Comparison of ENCODE assay signal across 36 cellular contexts in the genomic region with DNA sequence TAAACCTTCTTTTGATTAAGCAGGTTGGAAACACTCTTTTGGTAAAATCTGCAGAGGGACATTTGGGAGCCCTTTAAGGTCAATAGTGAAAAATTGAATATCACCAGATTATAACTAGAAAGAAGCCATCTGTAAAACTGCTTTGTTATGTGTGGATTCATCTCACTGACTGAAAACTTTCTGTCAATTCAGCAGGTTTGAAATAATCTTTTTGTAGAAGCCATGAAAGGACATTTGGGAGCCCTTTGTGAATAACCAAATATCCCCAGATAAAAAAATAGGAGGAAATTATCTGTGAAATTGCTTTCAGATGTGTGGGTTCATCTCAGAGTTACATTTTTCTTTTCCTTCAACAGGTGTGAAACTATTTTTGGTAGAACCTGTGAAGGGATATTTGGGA.
A peak's percentile ranks its signal among the peaks of the same experiment; 100 is the strongest.
DNase-seq lines count a peak whose midpoint lies in the region; ATAC-seq, FAIRE-seq and TF ChIP-seq lines count a peak whose summit lies in the region.
"Had no signal": no experiment of that assay in that cellular context is flagged by ENCODE, and none has a peak within 500 bp of the region (broad histone marks: within the 10 kb centered on the region; RNA-seq: fewer than 3 reads in every experiment).

No MANE protein-coding gene starts in this region.

- H3K23ac ChIP-seq in IMR-90 (ENCODE audit: low read depth, low read length) = no peak overlapping the region

- ATAC-seq in HepG2 = no peak
- no peak for ATAC-seq in right lobe of liver
- ATAC-seq in A549 = no peak
- ATAC-seq in IMR-90 (ENCODE audit: low read depth) = no peak
- no peak for ATAC-seq in stimulated activated naive B cell treated with anti-CD40 and anti-IgM and Interleukin-4, amounts not matched to agents 10 μg/mL and 1 μg/mL and 100 μg/mL, for 72 hours (replicated peaks)
- ATAC-seq: CD8-positive, alpha-beta T cell had no signal

- H4K20me1 ChIP-seq in HepG2 (ENCODE audit: insufficient read depth, low read length) = no peaks in the 10 kb centered on the region
- no peaks in the 10 kb centered on the region for H4K20me1 ChIP-seq in IMR-90 (ENCODE audit: insufficient read depth, low read length)
- H4K20me1 ChIP-seq: BLaER1; BLaER1 treated with 17β-estradiol and CSF1 and Interleukin-3, amounts not matched to agents 10 nM and 100 nM had no signal

- no peaks in the 10 kb centered on the region for H3K9me1 ChIP-seq in IMR-90 (ENCODE audit: insufficient read depth, low read length)

- no peak overlapping the region for H4K5ac ChIP-seq in IMR-90 (ENCODE audit: low read depth, low read length)

- H3K36me3 ChIP-seq in HepG2 (replicated peaks in 1 of 2; ENCODE audit: control insufficient read depth in 1 of 2, insufficient read depth in 2 of 2, low read length in 2 of 2) (no peaks in the 10 kb centered on the region), right lobe of liver (no peaks in the 10 kb centered on the region), IMR-90 (ENCODE audit: control insufficient read depth, insufficient read depth, low read length) (no peaks in the 10 kb centered on the region), endodermal cell (ENCODE audit: control insufficient read depth, insufficient read depth, low read length) (no peaks in the 10 kb centered on the region)
- H3K36me3 ChIP-seq: BE2C; BLaER1; BLaER1 treated with 17β-estradiol and CSF1 and Interleukin-3, amounts not matched to agents 10 nM and 100 nM had no signal

- CTCF ChIA-PET in HepG2 (lab: Yijun Ruan, JAX; ENCODE audit: low intra/inter-chr PET ratio, low total read pairs) = no interaction called here
- CTCF ChIA-PET in A549 (lab: Yijun Ruan, JAX) = interaction anchor here (0.5 kb wide), 1 partner anchor 803 kb away, joined by 3 read pairs; no protein-coding TSS in a partner anchor
- CTCF ChIA-PET in IMR-90 (lab: Yijun Ruan, JAX) = no interaction called here

- H2BK5ac ChIP-seq in IMR-90 (ENCODE audit: low read depth, low read length, poor library complexity, severe bottlenecking) = no peak overlapping the region

- no peaks in the 10 kb centered on the region for H3K4me1 ChIP-seq in HepG2 (ENCODE audit: insufficient read depth, low read length)
- no peaks in the 10 kb centered on the region for H3K4me1 ChIP-seq in right lobe of liver
- no peaks in the 10 kb centered on the region for H3K4me1 ChIP-seq in A549
- no peaks in the 10 kb centered on the region for H3K4me1 ChIP-seq in IMR-90 (ENCODE audit: control insufficient read depth, insufficient read depth, low read length)
- no peaks in the 10 kb centered on the region for H3K4me1 ChIP-seq in endodermal cell (ENCODE audit: control insufficient read depth, insufficient read depth, low read length)
- H3K4me1 ChIP-seq: BE2C; BLaER1; BLaER1 treated with 17β-estradiol and CSF1 and Interleukin-3, amounts not matched to agents 10 nM and 100 nM; Caco-2 had no signal

- no peak overlapping the region for H4K8ac ChIP-seq in IMR-90 (ENCODE audit: low read depth in 2 of 2, low read length in 2 of 2)

- H3K27me3 Mint-ChIP-seq in endodermal cell (ENCODE audit: insufficient read depth) = no peaks in the 10 kb centered on the region
- H3K27me3 Mint-ChIP-seq in stimulated activated naive B cell treated with anti-CD40 and anti-IgM and Interleukin-4, amounts not matched to agents 10 μg/mL and 1 μg/mL and 100 μg/mL, for 72 hours = no peaks in the 10 kb centered on the region
- H3K27me3 Mint-ChIP-seq: B cell; CD4-positive, alpha-beta memory T cell; CD4-positive, alpha-beta T cell; CD4-positive, CD25-positive, alpha-beta regulatory T cell; CD8-positive, alpha-beta memory T cell had no signal

- no peak overlapping the region for H3K18ac ChIP-seq in IMR-90 (ENCODE audit: low read depth, low read length)

- H3K4me1 Mint-ChIP-seq in endodermal cell = no peaks in the 10 kb centered on the region
- H3K4me1 Mint-ChIP-seq in stimulated activated naive B cell treated with anti-CD40 and anti-IgM and Interleukin-4, amounts not matched to agents 10 μg/mL and 1 μg/mL and 100 μg/mL, for 72 hours = no peaks in the 10 kb centered on the region
- H3K4me1 Mint-ChIP-seq: B cell; CD14-positive monocyte; CD4-positive, alpha-beta memory T cell; CD4-positive, CD25-positive, alpha-beta regulatory T cell; CD8-positive, alpha-beta memory T cell had no signal

- no peak for TF ChIP-seq CTCF in HepG2 (CRISPR knock-in tag; IDR thresholded peaks at IDR 0.05)
- TF ChIP-seq CTCF in right lobe of liver (IDR thresholded peaks at IDR 0.05) = no peak
- no peak for TF ChIP-seq CTCF in A549 (IDR thresholded peaks at IDR 0.05)
- no peak for TF ChIP-seq CTCF in IMR-90 (conservative IDR thresholded peaks at IDR 0.05; ENCODE audit: low read depth, low read length)
- TF ChIP-seq CTCF in endodermal cell (conservative IDR thresholded peaks at IDR 0.05) = no peak

- POLR2A ChIA-PET in HepG2 (lab: Yijun Ruan, JAX) (no interaction called here), A549 (lab: Yijun Ruan, JAX) (no interaction called here), IMR-90 (lab: Charles Lee; ENCODE audit: unreplicated experiment) (no interaction called here)

- H3K4ac ChIP-seq in IMR-90 (ENCODE audit: low read depth, low read length) = no peak overlapping the region

- in situ Hi-C loops in HepG2 (cut with HindIII; ENCODE audit: extremely low pct_ligation_motif_present, low pct_unique_long_range_greater_than_20kb) = no loop called here
- in situ Hi-C loops in IMR-90 (cut with MboI; ENCODE audit: low sequenced_read_pairs) = no loop called here

- no peak for DNase-seq in HepG2 (ENCODE audit: low spot score)
- DNase-seq in right lobe of liver = no peak
- DNase-seq in A549 (ENCODE audit: low read depth in 1 of 2, low spot score in 1 of 2) = no peak
- no peak for DNase-seq in IMR-90
- no peak for DNase-seq in endodermal cell
- DNase-seq in stimulated activated naive B cell treated with anti-CD40 and anti-IgM and Interleukin-4, amounts not matched to agents 10 μg/mL and 1 μg/mL and 100 μg/mL, for 72 hours = no peak
- DNase-seq in SHP77 (lab: John Stamatoyannopoulos, UW) = no peak
- no peak for DNase-seq in NCI-H345 (lab: John Stamatoyannopoulos, UW)
- DNase-seq: 8988T; ACHN; AML-193; BE2C; C1 segment of cervical spinal cord; Caco-2; Calu3; CD4-positive, alpha-beta memory T cell; CD4-positive, alpha-beta T cell; CD4-positive, CD25-positive, alpha-beta regulatory T cell; CD8-positive, alpha-beta memory T cell; CD8-positive, alpha-beta T cell; COR-L47; DMS 273 treated with DMSO at 0.1 percent for 48 hours; DMS153; DMS53; DMS79; DMS79 treated with DMSO at 0.1 percent for 48 hours; DND-41; EL had no signal

- no peak overlapping the region for H2BK120ac ChIP-seq in IMR-90 (ENCODE audit: low read depth, low read length)

- no peak overlapping the region for H4K91ac ChIP-seq in IMR-90 (ENCODE audit: insufficient read depth, low read depth, low read length)

- H3K4me2 ChIP-seq in HepG2 (ENCODE audit: low read depth, low read length) (no peak overlapping the region), A549 (no peak overlapping the region), IMR-90 (ENCODE audit: low read depth, low read length) (no peak overlapping the region)
- H3K4me2 ChIP-seq: BLaER1; BLaER1 treated with 17β-estradiol and CSF1 and Interleukin-3, amounts not matched to agents 10 nM and 100 nM had no signal

- H2BK15ac ChIP-seq in IMR-90 (ENCODE audit: low read depth, low read length) = no peak overlapping the region

- no peak overlapping the region for H3K27ac Mint-ChIP-seq in endodermal cell
- H3K27ac Mint-ChIP-seq in stimulated activated naive B cell treated with anti-CD40 and anti-IgM and Interleukin-4, amounts not matched to agents 10 μg/mL and 1 μg/mL and 100 μg/mL, for 72 hours = no peak overlapping the region
- H3K27ac Mint-ChIP-seq: B cell; CD14-positive monocyte; CD4-positive, alpha-beta memory T cell; CD4-positive, alpha-beta T cell; CD4-positive, CD25-positive, alpha-beta regulatory T cell; CD8-positive, alpha-beta memory T cell; CD8-positive, alpha-beta T cell had no signal

- BruUV-seq in HepG2 (replicated peaks; lab: Mats Ljungman, UMichigan) (no TSS peak), IMR-90 (replicated peaks; lab: Mats Ljungman, UMichigan) (no TSS peak)

- no peaks in the 10 kb centered on the region for H3K36me3 Mint-ChIP-seq in endodermal cell (ENCODE audit: low read depth)
- H3K36me3 Mint-ChIP-seq in stimulated activated naive B cell treated with anti-CD40 and anti-IgM and Interleukin-4, amounts not matched to agents 10 μg/mL and 1 μg/mL and 100 μg/mL, for 72 hours = no peaks in the 10 kb centered on the region
- H3K36me3 Mint-ChIP-seq: CD14-positive monocyte; CD4-positive, alpha-beta memory T cell; CD4-positive, CD25-positive, alpha-beta regulatory T cell; CD8-positive, alpha-beta memory T cell; CD8-positive, alpha-beta T cell had no signal

- no peak overlapping the region for H3K4me3 ChIP-seq in HepG2 (replicated peaks in 1 of 3; ENCODE audit: insufficient read depth in 1 of 3, low read depth in 2 of 3, low read length in 3 of 3)
- no peak overlapping the region for H3K4me3 ChIP-seq in right lobe of liver
- H3K4me3 ChIP-seq in A549 = no peak overlapping the region
- no peak overlapping the region for H3K4me3 ChIP-seq in IMR-90 (ENCODE audit: insufficient read depth, low read depth, low read length)
- H3K4me3 ChIP-seq in endodermal cell (ENCODE audit: low read length) = peak overlapping the region; percentile 26
- H3K4me3 ChIP-seq: BLaER1; BLaER1 treated with 17β-estradiol and CSF1 and Interleukin-3, amounts not matched to agents 10 nM and 100 nM had no signal

- H2AFZ ChIP-seq in HepG2 (ENCODE audit: low read length) = no peak overlapping the region
- H2AFZ ChIP-seq in IMR-90 (replicated peaks; ENCODE audit: low read length, poor library complexity) = no peak overlapping the region

- TF ChIP-seq POLR2A in HepG2 (IDR thresholded peaks at IDR 0.05; ENCODE audit: insufficient read depth in 1 of 2, low read depth in 2 of 2, low read length in 2 of 2) (no peak), right lobe of liver (IDR thresholded peaks at IDR 0.05) (no peak), A549 (IDR thresholded peaks at IDR 0.05; ENCODE audit: low read length) (no peak), IMR-90 (IDR thresholded peaks at IDR 0.05; ENCODE audit: low read depth, low read length) (no peak)

- intact Hi-C loops in HepG2 (cut with micrococcal nuclease; ENCODE audit: unreplicated experiment) = no loop called here
- intact Hi-C loops in right lobe of liver (cut with DNase I) = no loop called here
- intact Hi-C loops in IMR-90 (cut with micrococcal nuclease) = no loop called here

- peaks cover 100% of the 10 kb centered on the region for H3K9me3 Mint-ChIP-seq in endodermal cell
- H3K9me3 Mint-ChIP-seq in stimulated activated naive B cell treated with anti-CD40 and anti-IgM and Interleukin-4, amounts not matched to agents 10 μg/mL and 1 μg/mL and 100 μg/mL, for 72 hours = peaks cover 6 to 19% of the 10 kb centered on the region in 2 donors

- dilution Hi-C loops in IMR-90 (cut with HindIII; ENCODE audit: low sequenced_read_pairs, unreplicated experiment) = no loop called here

- H3K79me2 ChIP-seq in HepG2 (ENCODE audit: insufficient read depth, low read length) = no peaks in the 10 kb centered on the region

- H3K9me3 ChIP-seq in HepG2 (ENCODE audit: low read length) (peaks cover 100% of the 10 kb centered on the region), right lobe of liver (peaks cover 0 to 16% (median 0%) of the 10 kb centered on the region in 4 donors), A549 (peaks cover 67% of the 10 kb centered on the region), IMR-90 (ENCODE audit: control insufficient read depth, insufficient read depth, low read length) (no peaks in the 10 kb centered on the region), endodermal cell (ENCODE audit: control insufficient read depth, low read length) (peaks cover 95% of the 10 kb centered on the region)
- H3K9me3 ChIP-seq: BE2C had no signal

- no peak overlapping the region for H2AK9ac ChIP-seq in IMR-90 (replicated peaks; ENCODE audit: low read depth, low read length, poor library complexity)

- H3K9ac ChIP-seq in HepG2 (ENCODE audit: insufficient read depth, low read depth, low read length) (no peak overlapping the region), IMR-90 (ENCODE audit: low read depth, low read length) (no peak overlapping the region), endodermal cell (ENCODE audit: extremely low read depth, low read length, poor library complexity, severe bottlenecking) (no peak overlapping the region)
- H3K9ac ChIP-seq: BLaER1; BLaER1 treated with 17β-estradiol and CSF1 and Interleukin-3, amounts not matched to agents 10 nM and 100 nM had no signal

- no peak overlapping the region for H3K56ac ChIP-seq in IMR-90 (ENCODE audit: extremely low read depth, insufficient read depth, low read length)

- no peak overlapping the region for H2AK5ac ChIP-seq in IMR-90 (ENCODE audit: low read depth, low read length)

- H3K27ac ChIP-seq in HepG2 (ENCODE audit: extremely low read length, insufficient read depth, low read length) = no peak overlapping the region
- H3K27ac ChIP-seq in right lobe of liver = no peak overlapping the region
- H3K27ac ChIP-seq in A549 = no peak overlapping the region
- H3K27ac ChIP-seq in IMR-90 (ENCODE audit: insufficient read depth, low read length) = no peak overlapping the region
- no peak overlapping the region for H3K27ac ChIP-seq in endodermal cell (ENCODE audit: low read depth, low read length)
- H3K27ac ChIP-seq: 22Rv1; BLaER1; BLaER1 treated with 17β-estradiol and CSF1 and Interleukin-3, amounts not matched to agents 10 nM and 100 nM; C4-2B had no signal

- no peak overlapping the region for H3K14ac ChIP-seq in IMR-90 (replicated peaks; ENCODE audit: low read depth, low read length)

- no peak overlapping the region for H3K4me3 Mint-ChIP-seq in endodermal cell
- H3K4me3 Mint-ChIP-seq in stimulated activated naive B cell treated with anti-CD40 and anti-IgM and Interleukin-4, amounts not matched to agents 10 μg/mL and 1 μg/mL and 100 μg/mL, for 72 hours = no peak overlapping the region
- H3K4me3 Mint-ChIP-seq: B cell; CD14-positive monocyte; CD4-positive, alpha-beta memory T cell; CD4-positive, alpha-beta T cell; CD4-positive, CD25-positive, alpha-beta regulatory T cell; CD8-positive, alpha-beta memory T cell; CD8-positive, alpha-beta T cell had no signal

- H3K79me1 ChIP-seq in IMR-90 (ENCODE audit: low read depth in 1 of 2, low read length in 2 of 2) = no peaks in the 10 kb centered on the region

- H3K27me3 ChIP-seq in HepG2 (ENCODE audit: control insufficient read depth in 1 of 2, insufficient read depth in 2 of 2, low read length in 2 of 2) = no peaks in the 10 kb centered on the region
- no peaks in the 10 kb centered on the region for H3K27me3 ChIP-seq in right lobe of liver
- no peaks in the 10 kb centered on the region for H3K27me3 ChIP-seq in IMR-90 (ENCODE audit: control insufficient read depth, insufficient read depth, low read length)
- no peaks in the 10 kb centered on the region for H3K27me3 ChIP-seq in endodermal cell (ENCODE audit: control insufficient read depth, insufficient read depth, low read length, poor library complexity, severe bottlenecking)
- H3K27me3 ChIP-seq: BE2C; BLaER1; BLaER1 treated with 17β-estradiol and CSF1 and Interleukin-3, amounts not matched to agents 10 nM and 100 nM had no signal

- no peak for FAIRE-seq in HepG2 (lab: Jason Lieb, UNC)
- FAIRE-seq in A549 (lab: Jason Lieb, UNC) = no peak
- FAIRE-seq: A204.1, D721Med had no signal

- no peak overlapping the region for H2BK20ac ChIP-seq in IMR-90 (ENCODE audit: low read depth, low read length)

- no peak for TF ChIP-seq RAD21 in HepG2 (CRISPR knock-in tag; IDR thresholded peaks at IDR 0.05)
- TF ChIP-seq RAD21 in A549 (conservative IDR thresholded peaks at IDR 0.05 in 1 of 2, IDR thresholded peaks at IDR 0.05 in 1 of 2) = no peak
- TF ChIP-seq RAD21 in IMR-90 (IDR thresholded peaks at IDR 0.05; ENCODE audit: low read length) = no peak

- TF ChIP-seq EP300 in HepG2 (IDR thresholded peaks at IDR 0.05; ENCODE audit: low read depth in 2 of 2, low read length in 2 of 2) = no peak
- no peak for TF ChIP-seq EP300 in HepG2 (CRISPR knock-in tag; IDR thresholded peaks at IDR 0.05; ENCODE audit: borderline replicate concordance)
- no peak for TF ChIP-seq EP300 in A549 (IDR thresholded peaks at IDR 0.05)
